In the genomic region with DNA sequence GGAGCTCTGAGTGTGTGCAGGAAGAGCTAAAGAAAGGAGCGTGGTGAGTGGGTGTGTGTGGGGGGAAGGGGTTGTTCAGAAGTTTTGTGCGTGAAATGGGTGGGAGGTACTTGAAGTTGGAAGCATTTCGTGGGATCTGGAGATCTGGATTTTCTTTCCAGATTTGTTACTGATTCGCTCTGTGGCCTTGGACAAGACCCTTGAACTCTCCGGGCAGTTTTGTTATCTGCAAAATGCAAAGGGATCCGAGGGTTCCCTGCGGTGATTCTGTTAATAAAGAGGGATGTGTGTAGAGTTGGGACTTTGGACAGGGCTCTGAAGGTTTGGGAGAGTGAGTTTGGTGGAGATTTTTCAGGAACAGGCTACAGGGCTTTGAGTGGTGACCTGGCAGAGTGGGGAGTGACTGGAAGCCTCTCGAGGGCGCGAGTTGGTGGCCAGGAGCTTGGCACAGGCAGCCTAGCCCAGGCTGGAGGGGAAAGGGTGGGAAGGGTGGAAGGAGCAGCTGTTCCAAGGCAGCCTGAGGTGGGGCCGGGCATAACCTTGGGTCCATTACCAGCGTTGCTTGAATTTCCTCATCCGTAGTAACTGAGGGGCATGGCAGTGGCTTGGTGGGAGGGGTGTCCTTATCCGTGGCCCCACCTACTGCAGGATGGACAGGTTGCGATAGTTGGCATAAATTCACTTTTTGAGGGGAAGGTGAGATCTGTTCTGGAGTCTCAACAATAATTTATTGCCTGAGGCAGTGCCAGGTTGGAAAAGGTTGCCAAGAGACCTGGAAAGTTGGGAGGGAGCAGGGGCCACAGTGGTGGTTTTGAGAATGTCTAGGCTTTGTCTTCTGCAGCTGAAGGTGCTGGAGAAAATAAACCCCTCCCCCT, we compare ENCODE assay signal across 8 cellular contexts. TPM values are rescaled to one million over a fixed set of nuclear protein-coding genes. Genes with fewer than 3 reads are reported as not detected.
DNase-seq lines count a peak whose midpoint lies in the region; ATAC-seq and TF ChIP-seq lines count a peak whose summit lies in the region.

No MANE protein-coding gene starts in this region.

- WGBS in hepatocyte (ENCODE audit: low lambda C conversion rate, missing lambda C conversion rate) = 15% methylated on average over 15 of the region's 15 CpGs

- TF ChIP-seq CTCF in AG04450 (IDR thresholded peaks at IDR 0.05; ENCODE audit: low read depth, low read length) (no peak), HFF-Myc (IDR thresholded peaks at IDR 0.05; ENCODE audit: low read depth, low read length, missing control alignments) (no peak), hepatocyte (IDR thresholded peaks at IDR 0.05; ENCODE audit: poor library complexity) (no peak)

- H3K4me2 ChIP-seq in hepatocyte = peak overlapping the region; percentile 88

- no peaks in the 10 kb centered on the region; the same call in 1 of the 2 replicates for H3K9me3 ChIP-seq in AG04450 (ENCODE audit: control insufficient read depth, insufficient read depth, low read length)
- H3K9me3 ChIP-seq in hepatocyte (ENCODE audit: low read depth) = no peaks in the 10 kb centered on the region

- H2AFZ ChIP-seq in hepatocyte = no peak overlapping the region

- H3K27ac Mint-ChIP-seq in activated T-helper 2 cell treated with anti-CD3 and anti-CD28 coated beads, Interferon-gamma antibody, Interleukin-2, Interleukin-4, amounts not matched to agents 10 μg/mL and 5 μg/mL and 100 μg/mL, durations not matched to agents 14 hours and 24 hours and 36 hours = no peak overlapping the region

- peaks cover 48% of the 10 kb centered on the region for H3K36me3 Mint-ChIP-seq in activated T-helper 2 cell treated with anti-CD3 and anti-CD28 coated beads, Interferon-gamma antibody, Interleukin-2, Interleukin-4, amounts not matched to agents 10 μg/mL and 5 μg/mL and 100 μg/mL, durations not matched to agents 14 hours and 24 hours and 36 hours (ENCODE audit: low read depth)

- H3K79me2 ChIP-seq in hepatocyte = peaks cover 64% of the 10 kb centered on the region

- intact Hi-C loops in activated T-helper 2 cell treated with anti-CD3 and anti-CD28 coated beads, Interferon-gamma antibody, Interleukin-2, Interleukin-4, amounts not matched to agents 10 μg/mL and 5 μg/mL and 100 μg/mL, durations not matched to agents 14 hours and 24 hours and 36 hours (cut with micrococcal nuclease) = no loop called here

- H3K27me3 ChIP-seq in AG04450 (ENCODE audit: control insufficient read depth, insufficient read depth, low read length) (no peaks in the 10 kb centered on the region), hepatocyte (no peaks in the 10 kb centered on the region)

- H3K27ac ChIP-seq in AG04450 (ENCODE audit: low read depth, low read length) = peak overlapping the region; percentile 70
- peak overlapping the region; percentile 85 for H3K27ac ChIP-seq in hepatocyte
- H3K27ac ChIP-seq in skin epidermis = peak overlapping the region in 20 of 21 experiments; percentile 81 to 99 (median 96)

- H3K36me3 ChIP-seq in hepatocyte (replicated peaks; ENCODE audit: insufficient read depth, low read depth) = no peaks in the 10 kb centered on the region

- DNase-seq in AG04450 (ENCODE audit: low read depth, low spot score) (no peak), HFF-Myc (ENCODE audit: extremely low read depth, low read depth) (no peak), hepatocyte (ENCODE audit: low spot score) (peak; percentile 54), T1000 (lab: John Stamatoyannopoulos, UW) (no peak)
- DNase-seq in activated T-helper 2 cell treated with anti-CD3 and anti-CD28 coated beads, Interferon-gamma antibody, Interleukin-2, Interleukin-4, amounts not matched to agents 10 μg/mL and 5 μg/mL and 100 μg/mL, durations not matched to agents 14 hours and 24 hours and 36 hours (ENCODE audit: low spot score) = no peak

- H3K4me3 ChIP-seq in AG04450 (ENCODE audit: low read depth, low read length) = peak overlapping the region; percentile 89
- peak overlapping the region; percentile 79 for H3K4me3 ChIP-seq in HFF-Myc (replicated peaks; ENCODE audit: low read depth, low read length)
- peak overlapping the region; percentile 91 for H3K4me3 ChIP-seq in hepatocyte
- H3K4me3 ChIP-seq in skin epidermis = peak overlapping the region; percentile 62 to 99 (median 89)

- peaks cover 37% of the 10 kb centered on the region for H3K4me1 ChIP-seq in hepatocyte (ENCODE audit: insufficient read depth)

- no peaks in the 10 kb centered on the region for H3K27me3 Mint-ChIP-seq in activated T-helper 2 cell treated with anti-CD3 and anti-CD28 coated beads, Interferon-gamma antibody, Interleukin-2, Interleukin-4, amounts not matched to agents 10 μg/mL and 5 μg/mL and 100 μg/mL, durations not matched to agents 14 hours and 24 hours and 36 hours (ENCODE audit: low read depth)

- H3K9me3 Mint-ChIP-seq in activated T-helper 2 cell treated with anti-CD3 and anti-CD28 coated beads, Interferon-gamma antibody, Interleukin-2, Interleukin-4, amounts not matched to agents 10 μg/mL and 5 μg/mL and 100 μg/mL, durations not matched to agents 14 hours and 24 hours and 36 hours = no peaks in the 10 kb centered on the region

- peaks cover 35% of the 10 kb centered on the region for H4K20me1 ChIP-seq in hepatocyte (ENCODE audit: insufficient read depth, poor library complexity, severe bottlenecking)

- H3K9me2 ChIP-seq in hepatocyte (replicated peaks; ENCODE audit: insufficient read depth) = no peaks in the 10 kb centered on the region

- CTCF ChIA-PET in AG04450 (lab: Charles Lee) = interaction anchor here (0.5 to 2.3 kb wide), 4 partner anchors 21 to 281 kb away, joined by 3 to 9 read pairs (median 4); partner anchors contain the start of genes MRPS12 and SARS2

- H3K4me1 Mint-ChIP-seq in activated T-helper 2 cell treated with anti-CD3 and anti-CD28 coated beads, Interferon-gamma antibody, Interleukin-2, Interleukin-4, amounts not matched to agents 10 μg/mL and 5 μg/mL and 100 μg/mL, durations not matched to agents 14 hours and 24 hours and 36 hours (ENCODE audit: low read depth) = peaks cover 45% of the 10 kb centered on the region

- ATAC-seq in HG02870 (IDR thresholded peaks at IDR 0.05; ENCODE audit: unreplicated experiment) = no peak
- no peak for ATAC-seq in GM18870 (IDR thresholded peaks at IDR 0.05; ENCODE audit: unreplicated experiment)

- POLR2A ChIA-PET in AG04450 (lab: Yijun Ruan, JAX) = interaction anchor here (0.6 to 2.9 kb wide), 4 partner anchors 15 to 76 kb away, joined by 3 to 25 read pairs (median 8); no protein-coding TSS in a partner anchor

- peak overlapping the region; percentile 99 for H3K4me3 Mint-ChIP-seq in activated T-helper 2 cell treated with anti-CD3 and anti-CD28 coated beads, Interferon-gamma antibody, Interleukin-2, Interleukin-4, amounts not matched to agents 10 μg/mL and 5 μg/mL and 100 μg/mL, durations not matched to agents 14 hours and 24 hours and 36 hours (ENCODE audit: low read depth)

RNA-seq across cellular contexts. Expression of gene ACTN4, which starts 2.1 kb away (rescaled TPM):
- polyA plus RNA-seq in AG04450 (2011; rRNA removed) (300 and 359 TPM in 2 replicates), hepatocyte (54.4 and 59.3 TPM in 2 replicates)
- 243 and 327 TPM in 2 replicates for polyA minus RNA-seq in AG04450 (2011; rRNA and poly(A)+ RNA removed)
- 329 and 334 TPM in 2 replicates for total RNA-seq in activated T-helper 2 cell treated with anti-CD3 and anti-CD28 coated beads, Interferon-gamma antibody, Interleukin-2, Interleukin-4, amounts not matched to agents 10 μg/mL and 5 μg/mL and 100 μg/mL, durations not matched to agents 14 hours and 24 hours and 36 hours
- total RNA-seq in hepatocyte = 278 and 321 TPM in 2 replicates

RNA-seq across cellular contexts. Expression of gene EIF3K, which starts 30.6 kb away (rescaled TPM):
- 168 and 250 TPM in 2 replicates for polyA plus RNA-seq in AG04450 (2011; rRNA removed)
- polyA minus RNA-seq in AG04450 (2011; rRNA and poly(A)+ RNA removed) = 283 and 385 TPM in 2 replicates
- total RNA-seq in activated T-helper 2 cell treated with anti-CD3 and anti-CD28 coated beads, Interferon-gamma antibody, Interleukin-2, Interleukin-4, amounts not matched to agents 10 μg/mL and 5 μg/mL and 100 μg/mL, durations not matched to agents 14 hours and 24 hours and 36 hours = 285 and 287 TPM in 2 replicates
- 309 and 354 TPM in 2 replicates for total RNA-seq in hepatocyte
- 170 and 171 TPM in 2 replicates for polyA plus RNA-seq in hepatocyte

RNA-seq across cellular contexts. Expression of gene MAP4K1, which starts 31.8 kb away (rescaled TPM):
- 0.09 and 0.31 TPM in 2 replicates for polyA plus RNA-seq in AG04450 (2011; rRNA removed)
- not detected in 2 replicates for polyA minus RNA-seq in AG04450 (2011; rRNA and poly(A)+ RNA removed)
- 181 and 187 TPM in 2 replicates for total RNA-seq in activated T-helper 2 cell treated with anti-CD3 and anti-CD28 coated beads, Interferon-gamma antibody, Interleukin-2, Interleukin-4, amounts not matched to agents 10 μg/mL and 5 μg/mL and 100 μg/mL, durations not matched to agents 14 hours and 24 hours and 36 hours
- 0.57 and 0.96 TPM in 2 replicates for total RNA-seq in hepatocyte
- 2.6 and 4.5 TPM in 2 replicates for polyA plus RNA-seq in hepatocyte

Comparison
In these comparisons a context has a peak if more than half of its experiments do, and no peak if none do; other contexts are left out.
1. RNA of gene MAP4K1, which starts 31.8 kb away (total RNA-seq): 181 to 187 TPM in activated T-helper 2 cell treated with anti-CD3 and anti-CD28 coated beads, Interferon-gamma antibody, Interleukin-2, Interleukin-4, amounts not matched to agents 10 μg/mL and 5 μg/mL and 100 μg/mL, durations not matched to agents 14 hours and 24 hours and 36 hours; 0.57 to 0.96 TPM in hepatocyte; every median in the first group is over 10 times any median in the second.
2. Peak in every context shown above with its lines, with median percentiles within 50 percentile points of each other: H3K27ac ChIP-seq and H3K4me3 ChIP-seq.